Comparison of ENCODE assay signal across 8 cellular contexts in genomic region chr10:70672165-70672992, GRCh38. TPM values are rescaled to one million over a fixed set of nuclear protein-coding genes. Genes with fewer than 3 reads are reported as not detected.
DNase-seq lines count a peak whose midpoint lies in the region; TF ChIP-seq lines count a peak whose summit lies in the region.

Gene ADAMTS14, plus strand, starts transcription at chr10:70672506. Its CDS starts 297 bp downstream, at chr10:70672803.

- no peaks in the 10 kb centered on the region for H3K9me3 ChIP-seq in CD8-positive, alpha-beta memory T cell (ENCODE audit: low read length)
- H3K9me3 ChIP-seq in HUES64 (ENCODE audit: insufficient read depth, low read depth, low read length) = peaks cover 3% of the 10 kb centered on the region; the same call in 1 of the 2 replicates
- H3K9me3 ChIP-seq in neural progenitor cell (ENCODE audit: low read depth) = no peaks in the 10 kb centered on the region
- H3K9me3 ChIP-seq in Karpas-422 (ENCODE audit: low read length) = no peaks in the 10 kb centered on the region
- no peaks in the 10 kb centered on the region for H3K9me3 ChIP-seq in effector memory CD4-positive, alpha-beta T cell (ENCODE audit: control insufficient read depth, low read length)

- H3K27ac Mint-ChIP-seq in CD8-positive, alpha-beta memory T cell = peak within 1 kb of the TSS in 2 of 8 donors; percentile 32 to 85
- H3K27ac Mint-ChIP-seq in activated T-cell treated with anti-CD3 and anti-CD28 coated beads, Interleukin-2, amount 50 U/mL, for 24 hours = no peak within 1 kb of the TSS
- H3K27ac Mint-ChIP-seq in neural progenitor cell = no peak within 1 kb of the TSS

- H3K4me1 Mint-ChIP-seq in CD8-positive, alpha-beta memory T cell = peaks cover 10 to 14% (median 13%) of the 10 kb centered on the region in 3 donors
- H3K4me1 Mint-ChIP-seq in activated T-cell treated with anti-CD3 and anti-CD28 coated beads, Interleukin-2, amount 50 U/mL, for 24 hours (ENCODE audit: low read depth) = peaks cover 7% of the 10 kb centered on the region
- peaks cover 30% of the 10 kb centered on the region for H3K4me1 Mint-ChIP-seq in neural progenitor cell

- no peaks in the 10 kb centered on the region for H3K36me3 Mint-ChIP-seq in CD8-positive, alpha-beta memory T cell
- no peaks in the 10 kb centered on the region for H3K36me3 Mint-ChIP-seq in activated T-cell treated with anti-CD3 and anti-CD28 coated beads, Interleukin-2, amount 50 U/mL, for 24 hours (ENCODE audit: low read depth)
- no peaks in the 10 kb centered on the region for H3K36me3 Mint-ChIP-seq in neural progenitor cell

- peaks cover 9% of the 10 kb centered on the region for H3F3A ChIP-seq in neural progenitor cell (ENCODE audit: low read depth)

- no peaks in the 10 kb centered on the region for H3K36me3 ChIP-seq in CD8-positive, alpha-beta memory T cell (ENCODE audit: insufficient read depth, low read length)
- no peaks in the 10 kb centered on the region for H3K36me3 ChIP-seq in HUES64 (ENCODE audit: insufficient read depth, low read length)
- H3K36me3 ChIP-seq in neural progenitor cell = no peaks in the 10 kb centered on the region
- no peaks in the 10 kb centered on the region for H3K36me3 ChIP-seq in Karpas-422 (ENCODE audit: insufficient read depth, low read length)
- H3K36me3 ChIP-seq in effector memory CD4-positive, alpha-beta T cell (ENCODE audit: control insufficient read depth, insufficient read depth, low read length) = no peaks in the 10 kb centered on the region

- no peaks in the 10 kb centered on the region for H3K4me1 ChIP-seq in CD8-positive, alpha-beta memory T cell (ENCODE audit: insufficient read depth, low read length)
- no peaks in the 10 kb centered on the region for H3K4me1 ChIP-seq in HUES64 (ENCODE audit: insufficient read depth, low read length)
- peaks cover 7% of the 10 kb centered on the region for H3K4me1 ChIP-seq in neural progenitor cell
- H3K4me1 ChIP-seq in Karpas-422 (ENCODE audit: low read length) = no peaks in the 10 kb centered on the region
- no peaks in the 10 kb centered on the region for H3K4me1 ChIP-seq in effector memory CD4-positive, alpha-beta T cell (ENCODE audit: control insufficient read depth, insufficient read depth, low read length, poor library complexity, severe bottlenecking)

- H3K27ac ChIP-seq in CD8-positive, alpha-beta memory T cell (ENCODE audit: low read depth, low read length) = peak within 1 kb of the TSS; percentile 85
- H3K27ac ChIP-seq in HUES64 (ENCODE audit: low read depth, low read length) = no peak within 1 kb of the TSS
- H3K27ac ChIP-seq in neural progenitor cell = no peak within 1 kb of the TSS
- no peak within 1 kb of the TSS for H3K27ac ChIP-seq in Karpas-422 (ENCODE audit: low read length)
- no peak within 1 kb of the TSS for H3K27ac ChIP-seq in effector memory CD4-positive, alpha-beta T cell (ENCODE audit: insufficient read depth, low read length, poor library complexity, severe bottlenecking)

- H3K9me3 Mint-ChIP-seq in CD8-positive, alpha-beta memory T cell = peaks cover 0 to 1% (median 0%) of the 10 kb centered on the region in 5 donors
- peaks cover 5% of the 10 kb centered on the region for H3K9me3 Mint-ChIP-seq in activated T-cell treated with anti-CD3 and anti-CD28 coated beads, Interleukin-2, amount 50 U/mL, for 24 hours
- H3K9me3 Mint-ChIP-seq in neural progenitor cell = peaks cover 2% of the 10 kb centered on the region

- H3K4me3 Mint-ChIP-seq in CD8-positive, alpha-beta memory T cell = peak within 1 kb of the TSS; percentile 54 to 92 (median 71)
- peak within 1 kb of the TSS; percentile 63 for H3K4me3 Mint-ChIP-seq in activated T-cell treated with anti-CD3 and anti-CD28 coated beads, Interleukin-2, amount 50 U/mL, for 24 hours
- peak within 1 kb of the TSS; percentile 78 for H3K4me3 Mint-ChIP-seq in neural progenitor cell

- H2AFZ ChIP-seq in neural progenitor cell (replicated peaks) = peak within 1 kb of the TSS; percentile 86
- H2AFZ ChIP-seq in Karpas-422 (ENCODE audit: low read length) = no peak within 1 kb of the TSS

- no peaks in the 10 kb centered on the region for H4K20me1 ChIP-seq in neural progenitor cell (ENCODE audit: low read depth)
- H4K20me1 ChIP-seq in Karpas-422 (ENCODE audit: insufficient read depth, low read depth, low read length) = no peaks in the 10 kb centered on the region

- H3K79me2 ChIP-seq in neural progenitor cell (ENCODE audit: low read depth) (no peaks in the 10 kb centered on the region), Karpas-422 (ENCODE audit: low read length) (no peaks in the 10 kb centered on the region)

- WGBS in HUES64 = 2% methylated on average over 99 of the region's 99 CpGs

- H3K27me3 Mint-ChIP-seq in CD8-positive, alpha-beta memory T cell = peaks cover 26 to 48% of the 10 kb centered on the region in 2 donors
- H3K27me3 Mint-ChIP-seq in activated T-cell treated with anti-CD3 and anti-CD28 coated beads, Interleukin-2, amount 50 U/mL, for 24 hours = peaks cover 52% of the 10 kb centered on the region
- peaks cover 37% of the 10 kb centered on the region for H3K27me3 Mint-ChIP-seq in neural progenitor cell (ENCODE audit: insufficient read depth, low read depth)

- H3K9me2 ChIP-seq in Karpas-422 (replicated peaks; ENCODE audit: insufficient read depth, low read length) = no peaks in the 10 kb centered on the region

- POLR2A ChIA-PET in CD8-positive, alpha-beta memory T cell (lab: Charles Lee) = no interaction called here

- H3K4me2 ChIP-seq in neural progenitor cell (peak within 1 kb of the TSS; percentile 92), Karpas-422 (ENCODE audit: low read depth, low read length, poor library complexity, severe bottlenecking) (no peak within 1 kb of the TSS)

- H3K27me3 ChIP-seq in CD8-positive, alpha-beta memory T cell (ENCODE audit: insufficient read depth, low read length, poor library complexity, severe bottlenecking) = peaks cover 4% of the 10 kb centered on the region
- H3K27me3 ChIP-seq in HUES64 (ENCODE audit: insufficient read depth, low read length) = peaks cover 40% of the 10 kb centered on the region
- H3K27me3 ChIP-seq in neural progenitor cell = peaks cover 37% of the 10 kb centered on the region
- H3K27me3 ChIP-seq in Karpas-422 (ENCODE audit: low read length) = no peaks in the 10 kb centered on the region
- peaks cover 10% of the 10 kb centered on the region for H3K27me3 ChIP-seq in effector memory CD4-positive, alpha-beta T cell (replicated peaks; ENCODE audit: control insufficient read depth, insufficient read depth, low read length, poor library complexity, severe bottlenecking)

- CTCF ChIA-PET in CD8-positive, alpha-beta memory T cell (lab: Charles Lee) = no interaction called here

- H3K9ac ChIP-seq in HUES64 (ENCODE audit: low read depth, low read length) (peak within 1 kb of the TSS; percentile 69), neural progenitor cell (no peak within 1 kb of the TSS), Karpas-422 (ENCODE audit: low read length) (no peak within 1 kb of the TSS)

- peak within 1 kb of the TSS; percentile 40 for H3K4me3 ChIP-seq in CD8-positive, alpha-beta memory T cell (ENCODE audit: low read length)
- H3K4me3 ChIP-seq in HUES64 (ENCODE audit: low read length) (peak within 1 kb of the TSS; percentile 58), neural progenitor cell (peak within 1 kb of the TSS; percentile 51), Karpas-422 (ENCODE audit: low read length) (no peak within 1 kb of the TSS)
- no peak within 1 kb of the TSS for H3K4me3 ChIP-seq in effector memory CD4-positive, alpha-beta T cell (ENCODE audit: insufficient read depth, low read depth, low read length, poor library complexity, severe bottlenecking)

- TF ChIP-seq CTCF in neural progenitor cell (IDR thresholded peaks at IDR 0.05) = no peak

- peak in 1 of 5 donors; percentile 4 for DNase-seq in CD8-positive, alpha-beta memory T cell
- peak; percentile 45 for DNase-seq in activated T-cell treated with anti-CD3 and anti-CD28 coated beads, Interleukin-2, amount 50 U/mL, for 24 hours
- DNase-seq in globus pallidus (ENCODE audit: low spot score) = peak; percentile 84
- DNase-seq in neural progenitor cell (ENCODE audit: low spot score) = peak; percentile 80
- no peak for DNase-seq in Karpas-422
- DNase-seq in SKM-1 (lab: John Stamatoyannopoulos, UW; ENCODE audit: unreplicated experiment) = no peak
- no peak for DNase-seq in effector memory CD4-positive, alpha-beta T cell

RNA-seq across cellular contexts. Expression of gene ADAMTS14, which starts in this region (rescaled TPM):
- total RNA-seq in CD8-positive, alpha-beta memory T cell = not detected
- polyA plus RNA-seq in CD8-positive, alpha-beta memory T cell = 0.06 TPM
- polyA plus RNA-seq in HUES64 (2013, experiment 1 of 2) = 0.50 TPM
- polyA plus RNA-seq in HUES64 (2013, experiment 2 of 2) = 0.32 TPM
- total RNA-seq in neural progenitor cell (ENCODE audit: low replicate concordance) = 0.53 TPM in 1 of 2 replicates, not detected in the other
- total RNA-seq in Karpas-422 (2014; rRNA removed; shearing (Covaris generic); ENCODE audit: low replicate concordance) = not detected in 2 replicates

Comparison
In these comparisons a context has a peak if more than half of its experiments do, and no peak if none do; other contexts are left out.
1. Peak in DNase-seq, H3K4me3 ChIP-seq and H3K4me2 ChIP-seq in neural progenitor cell; RNA of the gene not detected or under 1 TPM.
2. DNase-seq: peak in activated T-cell treated with anti-CD3 and anti-CD28 coated beads, Interleukin-2, amount 50 U/mL, for 24 hours (single experiment) and globus pallidus (single experiment); none in Karpas-422 (single experiment), SKM-1 (single experiment) and effector memory CD4-positive, alpha-beta T cell (0 of 3).
3. H3K4me3 ChIP-seq: peak in CD8-positive, alpha-beta memory T cell (single experiment) and HUES64 (single experiment); none in Karpas-422 (single experiment) and effector memory CD4-positive, alpha-beta T cell (single experiment).
4. Peak in every context shown above with its lines, with median percentiles within 50 percentile points of each other: H3K4me3 Mint-ChIP-seq.